ENCODE assay signal across 10 cellular contexts in genomic region chr3:131083190-131083863, GRCh38. TPM values are rescaled to one million over a fixed set of nuclear protein-coding genes. Genes with fewer than 3 reads are reported as not detected.
A peak's percentile ranks its signal among the peaks of the same experiment; 100 is the strongest.
DNase-seq lines count a peak whose midpoint lies in the region; ATAC-seq, FAIRE-seq and TF ChIP-seq lines count a peak whose summit lies in the region.
"Had no signal": no experiment of that assay in that cellular context is flagged by ENCODE, and none has a peak within 500 bp of the region (broad histone marks: within the 10 kb centered on the region; RNA-seq: fewer than 3 reads in every experiment).

No MANE protein-coding gene starts in this region.

- no peak overlapping the region for H3K27ac ChIP-seq in H9 (ENCODE audit: insufficient read length, low read depth, low read length)

- no peak overlapping the region for H2BK120ac ChIP-seq in H9 (ENCODE audit: low read depth, low read length, poor library complexity, severe bottlenecking)

- H3K27me3 Mint-ChIP-seq in H9 (ENCODE audit: low read depth) (no peaks in the 10 kb centered on the region), T-cell (no peaks in the 10 kb centered on the region)
- H3K27me3 Mint-ChIP-seq in activated CD8-positive, alpha-beta T cell treated with anti-CD3 and anti-CD28 coated beads, Interleukin-2, amount 10 ng/mL, durations not matched to agents 7 days and 5 days (ENCODE audit: low read depth) = no peaks in the 10 kb centered on the region

- H3K23me2 ChIP-seq in H9 (ENCODE audit: insufficient read length, low read depth, low read length, poor library complexity, severe bottlenecking) = no peaks in the 10 kb centered on the region

- H2AK5ac ChIP-seq in H9 (ENCODE audit: insufficient read length, low read length) = no peak overlapping the region

- H3K4me3 Mint-ChIP-seq in H9 = no peak overlapping the region
- H3K4me3 Mint-ChIP-seq in activated CD8-positive, alpha-beta T cell treated with anti-CD3 and anti-CD28 coated beads, Interleukin-2, amount 10 ng/mL, durations not matched to agents 7 days and 5 days = no peak overlapping the region
- H3K4me3 Mint-ChIP-seq in T-cell = no peak overlapping the region

- H4K8ac ChIP-seq in H9 (replicated peaks; ENCODE audit: insufficient read length, low read depth, low read length) = no peak overlapping the region

- intact Hi-C loops in sciatic nerve (cut with DNase I) = no loop called here

- H3K4me1 Mint-ChIP-seq in H9 (peaks cover 2 to 9% of the 10 kb centered on the region in 2 experiments), T-cell (peaks cover 0 to 4% (median 2%) of the 10 kb centered on the region in 3 donors)
- H3K4me1 Mint-ChIP-seq in activated CD8-positive, alpha-beta T cell treated with anti-CD3 and anti-CD28 coated beads, Interleukin-2, amount 10 ng/mL, durations not matched to agents 7 days and 5 days (ENCODE audit: low read depth) = peaks cover 6% of the 10 kb centered on the region

- H3K18ac ChIP-seq in H9 (ENCODE audit: insufficient read length, low read depth, low read length) = no peak overlapping the region

- no peak overlapping the region for H2BK5ac ChIP-seq in H9 (ENCODE audit: insufficient read length, low read length)

- H3K4ac ChIP-seq in H9 (ENCODE audit: low read depth, low read length) = no peak overlapping the region

- POLR2A ChIA-PET in activated CD8-positive, alpha-beta T cell treated with anti-CD3 and anti-CD28 coated beads, Interleukin-2, amount 10 ng/mL, durations not matched to agents 7 days and 5 days (lab: Charles Lee) = no interaction called here
- POLR2A ChIA-PET in T-cell (lab: Charles Lee) = no interaction called here

- no peak overlapping the region for H3K4me2 ChIP-seq in H9 (ENCODE audit: insufficient read depth, insufficient read length, low read length)

- H3K9ac ChIP-seq in H9 (ENCODE audit: extremely low read depth, insufficient read length, low read length) = no peak overlapping the region

- ATAC-seq in sciatic nerve = no peak
- ATAC-seq in GM21576 (IDR thresholded peaks at IDR 0.05; ENCODE audit: unreplicated experiment) = no peak
- no peak for ATAC-seq in activated CD8-positive, alpha-beta T cell treated with anti-CD3 and anti-CD28 coated beads, Interleukin-2, amount 10 ng/mL, durations not matched to agents 7 days and 5 days
- no peak for ATAC-seq in T-cell (replicated peaks in 1 of 4)

- H3K4me3 ChIP-seq in fibroblast of the aortic adventitia (ENCODE audit: low read depth, low read length) = no peak overlapping the region

- H3K23ac ChIP-seq in H9 (ENCODE audit: insufficient read length, low read depth, low read length) = no peak overlapping the region

- H3K9me3 ChIP-seq in H9 (ENCODE audit: control insufficient read depth, low read depth, low read length) = no peaks in the 10 kb centered on the region

- no peak overlapping the region for H4K5ac ChIP-seq in H9 (ENCODE audit: insufficient read length, low read depth, low read length)

- no peak overlapping the region for H3K14ac ChIP-seq in H9 (ENCODE audit: insufficient read depth, low read length)

- H3K9me3 Mint-ChIP-seq in H9 (no peaks in the 10 kb centered on the region), T-cell (no peaks in the 10 kb centered on the region)
- no peaks in the 10 kb centered on the region for H3K9me3 Mint-ChIP-seq in activated CD8-positive, alpha-beta T cell treated with anti-CD3 and anti-CD28 coated beads, Interleukin-2, amount 10 ng/mL, durations not matched to agents 7 days and 5 days (ENCODE audit: insufficient read depth)

- H3T11ph ChIP-seq in H9 (ENCODE audit: low read length) = no peak overlapping the region

- CTCF ChIA-PET in activated CD8-positive, alpha-beta T cell treated with anti-CD3 and anti-CD28 coated beads, Interleukin-2, amount 10 ng/mL, durations not matched to agents 7 days and 5 days (lab: Charles Lee) = no interaction called here
- CTCF ChIA-PET in T-cell (lab: Charles Lee) = no interaction called here

- no peak overlapping the region for H3K56ac ChIP-seq in H9 (ENCODE audit: insufficient read length, low read depth, low read length)

- H4K91ac ChIP-seq in H9 (ENCODE audit: insufficient read length, low read depth, low read length) = no peak overlapping the region

- no peak overlapping the region for H2AFZ ChIP-seq in H9 (ENCODE audit: low read length)

- FAIRE-seq in GM19239 (lab: Jason Lieb, UNC) = no peak

- H3K4me1 ChIP-seq in H9 (ENCODE audit: insufficient read depth, low read length) = no peaks in the 10 kb centered on the region

- H3K36me3 Mint-ChIP-seq in H9 (ENCODE audit: insufficient read depth in 1 of 3, low read depth in 3 of 3) = no peaks in the 10 kb centered on the region
- H3K36me3 Mint-ChIP-seq in activated CD8-positive, alpha-beta T cell treated with anti-CD3 and anti-CD28 coated beads, Interleukin-2, amount 10 ng/mL, durations not matched to agents 7 days and 5 days (ENCODE audit: low read depth) = no peaks in the 10 kb centered on the region
- H3K36me3 Mint-ChIP-seq in T-cell = peaks cover 3% of the 10 kb centered on the region

- no peak overlapping the region for H2BK12ac ChIP-seq in H9 (ENCODE audit: insufficient read length, low read depth, low read length)

- H3K79me2 ChIP-seq in H9 (ENCODE audit: insufficient read depth, low read length) = no peaks in the 10 kb centered on the region

- WGBS in H9 (ENCODE audit: extremely low coverage, insufficient read length, low lambda C conversion rate) = no CpG with 5 or more reads among the region's 4 CpGs

- TF ChIP-seq CTCF in H9 (conservative IDR thresholded peaks at IDR 0.05) (no peak), fibroblast of the aortic adventitia (IDR thresholded peaks at IDR 0.05; ENCODE audit: insufficient read depth, low read length) (no peak)

- H3K27me3 ChIP-seq in H9 (ENCODE audit: insufficient read depth, low read length) = no peaks in the 10 kb centered on the region

- DNase-seq in H9 = peak; percentile 41
- peak; percentile 97 to 99 for DNase-seq in NCI-H524 (lab: John Stamatoyannopoulos, UW)
- DNase-seq in fibroblast of the aortic adventitia (ENCODE audit: low read depth) = peak; percentile 15
- DNase-seq in sciatic nerve (ENCODE audit: low spot score) = peak; percentile 67
- no peak for DNase-seq in activated CD8-positive, alpha-beta T cell treated with anti-CD3 and anti-CD28 coated beads, Interleukin-2, amount 10 ng/mL, durations not matched to agents 7 days and 5 days
- DNase-seq in T-cell = no peak
- DNase-seq in GM19239 (ENCODE audit: insufficient read length, low spot score) = no peak
- DNase-seq: IMR-90; stimulated activated CD4-positive, alpha-beta T cell treated with anti-CD3 and anti-CD28 coated beads, Interleukin-4, amount 100 ng/mL, for 4 hours had no signal

- H4K20me1 ChIP-seq in H9 (ENCODE audit: control insufficient read depth, insufficient read depth, insufficient read length) = no peaks in the 10 kb centered on the region

- no peak overlapping the region for H2BK20ac ChIP-seq in H9 (ENCODE audit: low read depth, low read length, poor library complexity, severe bottlenecking)

- H3K27ac Mint-ChIP-seq in H9 (no peak overlapping the region), T-cell (no peak overlapping the region)
- no peak overlapping the region for H3K27ac Mint-ChIP-seq in activated CD8-positive, alpha-beta T cell treated with anti-CD3 and anti-CD28 coated beads, Interleukin-2, amount 10 ng/mL, durations not matched to agents 7 days and 5 days

- H2BK15ac ChIP-seq in H9 (ENCODE audit: low read depth, low read length) = no peak overlapping the region

- H3K79me1 ChIP-seq in H9 (ENCODE audit: insufficient read depth, low read depth, low read length, poor library complexity, severe bottlenecking) = no peaks in the 10 kb centered on the region

RNA-seq across cellular contexts. Expression of gene NEK11, which starts 56.6 kb away (rescaled TPM):
- total RNA-seq in H9 (2021) = 1.3 and 2.5 TPM in 2 replicates
- 15.3 and 82.0 TPM in 2 replicates for total RNA-seq in fibroblast of the aortic adventitia (ENCODE audit: low replicate concordance)
- total RNA-seq in sciatic nerve = 16.9 TPM
- total RNA-seq in activated CD8-positive, alpha-beta T cell treated with anti-CD3 and anti-CD28 coated beads, Interleukin-2, amount 10 ng/mL, durations not matched to agents 7 days and 5 days = 1 to 10 TPM in 1 of 2 experiments, under 1 TPM in 1; 0.58 to 1.7 TPM
- total RNA-seq in T-cell = 1 to 10 TPM; 3.8 to 6.5 (median 4.5) TPM

RNA-seq across cellular contexts. Expression of gene ASTE1, which starts 56.7 kb away (rescaled TPM):
- 9.7 and 10.1 TPM in 2 replicates for total RNA-seq in H9 (2021)
- 7.5 and 10.1 TPM in 2 replicates for total RNA-seq in fibroblast of the aortic adventitia (ENCODE audit: low replicate concordance)
- 7.7 TPM for total RNA-seq in sciatic nerve
- 10 to 100 TPM; 11.7 to 14.0 TPM for total RNA-seq in activated CD8-positive, alpha-beta T cell treated with anti-CD3 and anti-CD28 coated beads, Interleukin-2, amount 10 ng/mL, durations not matched to agents 7 days and 5 days
- total RNA-seq in T-cell = 10 to 100 TPM; 20.4 to 24.7 (median 22.5) TPM

Comparison
In these comparisons a context has a peak if more than half of its experiments do, and no peak if none do; other contexts are left out.
1. DNase-seq: peak in H9 (single experiment), NCI-H524 (2 of 2), fibroblast of the aortic adventitia (single experiment) and sciatic nerve (single experiment); none in activated CD8-positive, alpha-beta T cell treated with anti-CD3 and anti-CD28 coated beads, Interleukin-2, amount 10 ng/mL, durations not matched to agents 7 days and 5 days (single experiment), T-cell (0 of 34) and GM19239 (single experiment).